1 cellular context compared by ENCODE assay signal in the genomic region with DNA sequence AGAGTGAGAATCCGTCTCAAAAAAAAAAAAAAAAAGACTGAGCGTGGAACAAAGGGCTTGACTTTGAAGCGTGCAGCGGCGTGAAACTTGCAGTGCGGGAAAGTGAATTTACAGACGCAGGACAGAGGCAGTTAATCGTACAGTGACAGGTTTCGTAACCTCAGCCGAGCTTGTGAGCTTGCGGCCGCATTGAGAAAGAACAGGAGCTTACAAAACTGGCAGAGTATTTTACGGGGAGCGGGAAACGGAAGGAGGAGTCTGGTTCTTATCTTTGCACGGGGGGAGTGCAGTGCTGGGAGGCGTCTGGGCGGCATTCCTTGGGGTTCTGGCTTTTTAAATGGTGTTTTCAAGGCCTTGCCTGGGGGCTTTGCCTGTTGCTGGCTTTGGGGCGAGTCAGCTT.
TF ChIP-seq lines count a peak whose summit lies in the region.

No MANE protein-coding gene starts in this region.

TF ChIP-seq in K562, 482 proteins besides CTCF, POLR2A, EP300 and RAD21 (continued from another document):
- TF ChIP-seq SMAD4 (CRISPR knock-in tag; conservative IDR thresholded peaks at IDR 0.05) (peak; percentile 91), RBBP5 (IDR thresholded peaks at IDR 0.05; ENCODE audit: borderline replicate concordance, insufficient read depth, low read length, poor library complexity, severe bottlenecking) (peak; percentile 52), ZNF764 (CRISPR knock-in tag; IDR thresholded peaks at IDR 0.05; ENCODE audit: low read depth) (no peak), POLR3A (IDR thresholded peaks at IDR 0.05; ENCODE audit: borderline replicate concordance, extremely low read depth, insufficient read depth, insufficient read length) (no peak), ESRRA (IDR thresholded peaks at IDR 0.05; ENCODE audit: borderline replicate concordance, low read depth) (peak; percentile 26; the same call in 1 of the 2 replicates), NONO (IDR thresholded peaks at IDR 0.05; ENCODE audit: low read depth in 2 of 2, low read length in 1 of 2) (no peak), RNF2 (IDR thresholded peaks at IDR 0.05) (peak; percentile 61; the same call in 1 of the 2 replicates), MXI1 (IDR thresholded peaks at IDR 0.05; ENCODE audit: low read depth, low read length) (no peak)
